Comparison of ENCODE assay signal across 1 cellular context in genomic region chr5:55391707-55392106, GRCh38.
TF ChIP-seq lines count a peak whose summit lies in the region.

No MANE protein-coding gene starts in this region.

TF ChIP-seq in HepG2, 621 proteins besides CTCF, POLR2A, EP300 and RAD21:
- no peak for TF ChIP-seq ZNF407 (CRISPR knock-in tag; IDR thresholded peaks at IDR 0.05; ENCODE audit: not compliant biosample characterization)
- no peak for TF ChIP-seq ZNF205 (CRISPR knock-in tag; IDR thresholded peaks at IDR 0.05)
- TF ChIP-seq RARA (CRISPR knock-in tag; IDR thresholded peaks at IDR 0.05) = 0 out of 2 replicates have a peak, but pooled peaks have one; percentile 11
- 0 out of 2 replicates have a peak, but pooled peaks have one; percentile 14 for TF ChIP-seq POGZ (CRISPR knock-in tag; IDR thresholded peaks at IDR 0.05)
- 0 out of 2 replicates have a peak, but pooled peaks have one; percentile 14 for TF ChIP-seq PAXIP1 (CRISPR knock-in tag; conservative IDR thresholded peaks at IDR 0.05)
- no peak for TF ChIP-seq FIP1L1 (IDR thresholded peaks at IDR 0.05; ENCODE audit: borderline replicate concordance, insufficient read depth, low read depth, low read length)
- TF ChIP-seq ZNF329 (CRISPR knock-in tag; IDR thresholded peaks at IDR 0.05; ENCODE audit: low read depth) = no peak
- peak; percentile 36 for TF ChIP-seq ZMYM4 (CRISPR knock-in tag; IDR thresholded peaks at IDR 0.05)
- no peak for TF ChIP-seq ZNF644 (CRISPR knock-in tag; IDR thresholded peaks at IDR 0.05; ENCODE audit: low read depth)
- no peak for TF ChIP-seq YEATS4 (CRISPR knock-in tag; IDR thresholded peaks at IDR 0.05; ENCODE audit: borderline replicate concordance)
TF ChIP-seq in HepG2: peak in this region for 4.
